ENCODE assay signal across 8 cellular contexts in the genomic region with DNA sequence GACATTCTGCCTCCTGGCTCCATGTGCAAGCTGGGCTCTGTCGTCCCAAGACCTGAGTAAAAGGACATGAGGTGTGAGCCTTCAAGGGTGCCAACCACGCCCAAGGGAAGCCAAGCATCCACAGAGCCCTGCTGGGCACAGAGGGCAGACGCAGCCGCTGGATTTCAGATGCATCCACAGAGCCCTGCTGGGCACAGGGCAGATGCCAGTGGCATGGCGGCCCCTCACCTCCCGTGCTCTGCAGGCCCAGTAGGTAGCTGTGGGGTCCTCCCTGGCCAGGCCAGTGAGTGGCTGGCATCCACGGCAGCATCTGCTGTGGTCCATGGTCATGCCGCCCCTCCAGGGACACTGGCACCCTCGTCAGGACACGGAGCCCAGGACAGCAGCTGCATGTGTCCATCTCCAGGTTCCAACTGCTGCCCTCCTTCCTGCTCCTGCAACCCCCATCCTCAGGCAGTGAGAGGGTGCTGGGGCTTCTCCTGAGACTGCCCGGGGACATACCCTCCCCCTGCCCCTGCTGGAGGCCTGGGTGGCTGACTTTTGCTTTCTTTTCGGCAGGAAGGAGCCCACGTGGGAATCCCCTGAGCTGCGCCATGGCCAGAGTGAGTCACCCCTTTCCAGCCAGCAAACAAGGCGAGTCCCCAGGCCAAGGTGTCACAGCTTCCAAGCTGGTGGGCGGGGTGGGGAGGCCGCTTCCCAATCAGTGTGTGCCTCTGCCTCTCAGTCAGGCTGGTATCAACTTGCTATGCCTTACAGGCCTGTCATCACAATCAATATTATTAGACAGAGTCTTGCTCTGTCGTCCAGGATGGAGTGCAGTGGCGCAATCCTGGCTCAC. TPM values are rescaled to one million over a fixed set of nuclear protein-coding genes. Genes with fewer than 3 reads are reported as not detected.
DNase-seq lines count a peak whose midpoint lies in the region; ATAC-seq and TF ChIP-seq lines count a peak whose summit lies in the region.

No MANE protein-coding gene starts in this region.

- no peak overlapping the region for H3K4me2 ChIP-seq in GM23338

- H3K27ac Mint-ChIP-seq in CD4-positive, CD25-positive, alpha-beta regulatory T cell = peak overlapping the region; percentile 84 to 97 (median 94)
- peak overlapping the region; percentile 89 for H3K27ac Mint-ChIP-seq in activated naive CD4-positive, alpha-beta T cell treated with anti-CD3 and anti-CD28 coated beads, Interleukin-2, amount 10 ng/mL, durations not matched to agents 7 days and 5 days
- H3K27ac Mint-ChIP-seq in GM23338 = no peak overlapping the region

- no peaks in the 10 kb centered on the region for H3K27me3 ChIP-seq in CD4-positive, CD25-positive, alpha-beta regulatory T cell (ENCODE audit: control insufficient read depth, insufficient read depth, low read length)
- H3K27me3 ChIP-seq in SJCRH30 (no peaks in the 10 kb centered on the region), GM23338 (ENCODE audit: insufficient read depth) (no peaks in the 10 kb centered on the region)

- CTCF ChIA-PET in activated naive CD4-positive, alpha-beta T cell treated with anti-CD3 and anti-CD28 coated beads, Interleukin-2, amount 10 ng/mL, durations not matched to agents 7 days and 5 days (lab: Charles Lee) = interaction anchor here (0.7 to 2.0 kb wide), 7 partner anchors 13 to 147 kb away, joined by 3 to 7 read pairs (median 4); a partner anchor contains a TSS

- H3K4me1 ChIP-seq in CD4-positive, CD25-positive, alpha-beta regulatory T cell (ENCODE audit: control insufficient read depth, insufficient read depth, low read length, poor library complexity, severe bottlenecking) = peaks cover 41% of the 10 kb centered on the region
- H3K4me1 ChIP-seq in SJCRH30 (peaks cover 8% of the 10 kb centered on the region; the same call in 1 of the 2 replicates), GM23338 (ENCODE audit: insufficient read depth) (peaks cover 2% of the 10 kb centered on the region; the same call in 1 of the 2 replicates)

- no peaks in the 10 kb centered on the region for H3K36me3 Mint-ChIP-seq in CD4-positive, CD25-positive, alpha-beta regulatory T cell
- H3K36me3 Mint-ChIP-seq in activated naive CD4-positive, alpha-beta T cell treated with anti-CD3 and anti-CD28 coated beads, Interleukin-2, amount 10 ng/mL, durations not matched to agents 7 days and 5 days = peaks cover 10% of the 10 kb centered on the region
- no peaks in the 10 kb centered on the region for H3K36me3 Mint-ChIP-seq in GM23338 (ENCODE audit: low read depth)

- H4K20me1 ChIP-seq in GM23338 (replicated peaks; ENCODE audit: insufficient read depth) = no peaks in the 10 kb centered on the region; the same call in 1 of the 2 replicates

- H3K9me3 Mint-ChIP-seq in CD4-positive, CD25-positive, alpha-beta regulatory T cell = peaks cover 0 to 2% (median 0%) of the 10 kb centered on the region in 7 donors
- H3K9me3 Mint-ChIP-seq in activated naive CD4-positive, alpha-beta T cell treated with anti-CD3 and anti-CD28 coated beads, Interleukin-2, amount 10 ng/mL, durations not matched to agents 7 days and 5 days = no peaks in the 10 kb centered on the region
- H3K9me3 Mint-ChIP-seq in GM23338 = peaks cover 8% of the 10 kb centered on the region; the same call in 1 of the 3 replicates

- ATAC-seq in CD4-positive, CD25-positive, alpha-beta regulatory T cell (ENCODE audit: low read depth in 2 of 2) = peak; percentile 52 to 54
- ATAC-seq in GM21786 (IDR thresholded peaks at IDR 0.05; ENCODE audit: unreplicated experiment) (peak; percentile 43), GM23338 (no peak)

- H3K79me2 ChIP-seq in GM23338 (replicated peaks; ENCODE audit: insufficient read depth) = peaks cover 6% of the 10 kb centered on the region

- H3K27me3 Mint-ChIP-seq in CD4-positive, CD25-positive, alpha-beta regulatory T cell = no peaks in the 10 kb centered on the region
- H3K27me3 Mint-ChIP-seq in activated naive CD4-positive, alpha-beta T cell treated with anti-CD3 and anti-CD28 coated beads, Interleukin-2, amount 10 ng/mL, durations not matched to agents 7 days and 5 days = peaks cover 4% of the 10 kb centered on the region
- H3K27me3 Mint-ChIP-seq in GM23338 (ENCODE audit: insufficient read depth, low read depth, poor library complexity) = peaks cover 14% of the 10 kb centered on the region

- peak overlapping the region; percentile 77 to 93 (median 86) for H3K4me3 Mint-ChIP-seq in CD4-positive, CD25-positive, alpha-beta regulatory T cell
- peak overlapping the region; percentile 62 for H3K4me3 Mint-ChIP-seq in activated naive CD4-positive, alpha-beta T cell treated with anti-CD3 and anti-CD28 coated beads, Interleukin-2, amount 10 ng/mL, durations not matched to agents 7 days and 5 days
- no peak overlapping the region for H3K4me3 Mint-ChIP-seq in GM23338

- peak overlapping the region; percentile 91 for H3K27ac ChIP-seq in CD4-positive, CD25-positive, alpha-beta regulatory T cell (ENCODE audit: insufficient read depth, low read length, poor library complexity, severe bottlenecking)
- H3K27ac ChIP-seq in SJCRH30 (no peak overlapping the region), GM23338 (ENCODE audit: low read depth) (no peak overlapping the region)

- no peak overlapping the region for H2AFZ ChIP-seq in GM23338

- H3K9me3 ChIP-seq in CD4-positive, CD25-positive, alpha-beta regulatory T cell (ENCODE audit: control insufficient read depth in 2 of 2, low read length in 2 of 2) = no peaks in the 10 kb centered on the region
- H3K9me3 ChIP-seq in SJCRH30 (replicated peaks) = no peaks in the 10 kb centered on the region

- peaks cover 3 to 34% (median 15%) of the 10 kb centered on the region in 4 donors for H3K4me1 Mint-ChIP-seq in CD4-positive, CD25-positive, alpha-beta regulatory T cell
- peaks cover 48% of the 10 kb centered on the region for H3K4me1 Mint-ChIP-seq in activated naive CD4-positive, alpha-beta T cell treated with anti-CD3 and anti-CD28 coated beads, Interleukin-2, amount 10 ng/mL, durations not matched to agents 7 days and 5 days
- H3K4me1 Mint-ChIP-seq in GM23338 = peaks cover 4% of the 10 kb centered on the region; the same call in 2 of the 3 replicates

- H3K9me2 ChIP-seq in GM23338 (ENCODE audit: insufficient read depth) = no peaks in the 10 kb centered on the region

- peak overlapping the region; percentile 64 for H3K4me3 ChIP-seq in CD4-positive, CD25-positive, alpha-beta regulatory T cell (ENCODE audit: low read depth, low read length)
- H3K4me3 ChIP-seq in SJCRH30 (peak overlapping the region; percentile 30), GM23338 (no peak overlapping the region)

- no peaks in the 10 kb centered on the region; the same call in 1 of the 2 replicates for H3F3A ChIP-seq in GM23338 (replicated peaks; ENCODE audit: low read depth)

- no peaks in the 10 kb centered on the region for H3K36me3 ChIP-seq in CD4-positive, CD25-positive, alpha-beta regulatory T cell (ENCODE audit: control insufficient read depth, insufficient read depth, low read length)
- no peaks in the 10 kb centered on the region for H3K36me3 ChIP-seq in SJCRH30
- H3K36me3 ChIP-seq in GM23338 (ENCODE audit: insufficient read depth) = no peaks in the 10 kb centered on the region

- TF ChIP-seq CTCF in GM23338 (conservative IDR thresholded peaks at IDR 0.05; ENCODE audit: low read depth in 2 of 2) = no peak

- DNase-seq in CD4-positive, CD25-positive, alpha-beta regulatory T cell = peak; percentile 69 to 88 (median 78)
- DNase-seq in SJCRH30 (peak; percentile 66 to 68), islet precursor cell (peak; percentile 91), GM23338 (ENCODE audit: low spot score) (no peak), amygdala (lab: John Stamatoyannopoulos, UW) (no peak)
- DNase-seq in activated naive CD4-positive, alpha-beta T cell treated with anti-CD3 and anti-CD28 coated beads, Interleukin-2, amount 10 ng/mL, durations not matched to agents 7 days and 5 days = peak; percentile 92
- DNase-seq in stimulated activated CD8-positive, alpha-beta memory T cell treated with anti-CD3 and anti-CD28 coated beads, Interleukin-12 subunit alpha, Interleukin-12 subunit beta, amount 100 ng/mL, for 1 hour (ENCODE audit: low read depth) = peak; percentile 90

TF ChIP-seq in GM23338, 12 proteins besides CTCF, POLR2A, EP300 and RAD21 (continues in another document):
- TF ChIP-seq JUNB (IDR thresholded peaks at IDR 0.05; ENCODE audit: unreplicated experiment) = no peak
- TF ChIP-seq EZH2phosphoT487 (IDR thresholded peaks at IDR 0.05; ENCODE audit: unreplicated experiment) = no peak
- TF ChIP-seq STAT1 (IDR thresholded peaks at IDR 0.05; ENCODE audit: unreplicated experiment) = no peak
- no peak for TF ChIP-seq CREB1 (CRISPR knock-in tag; IDR thresholded peaks at IDR 0.05; ENCODE audit: low read depth)

RNA-seq across cellular contexts. Expression of a gene that starts 4.0 kb away (rescaled TPM):
- total RNA-seq in CD4-positive, CD25-positive, alpha-beta regulatory T cell = 28.6 TPM
- polyA plus RNA-seq in CD4-positive, CD25-positive, alpha-beta regulatory T cell = 10 to 100 TPM; 11.0 to 23.0 (median 15.6) TPM
- 19.5 and 23.6 TPM in 2 replicates for total RNA-seq in SJCRH30 (2014; rRNA removed; shearing (Covaris generic))
- 31.5 and 39.9 TPM in 2 replicates for total RNA-seq in GM23338 (2014; rRNA removed; shearing (Covaris generic))
- 24.8 and 25.4 TPM in 2 replicates for polyA plus RNA-seq in GM23338 (2016; fragmentation: Nextera tagmentation; extraction: Ambion mirVana)

RNA-seq across cellular contexts. Expression of a gene that starts 16.2 kb away (rescaled TPM):
- total RNA-seq in CD4-positive, CD25-positive, alpha-beta regulatory T cell = 219 TPM
- 100 to 1,000 TPM; 297 to 398 (median 339) TPM for polyA plus RNA-seq in CD4-positive, CD25-positive, alpha-beta regulatory T cell
- total RNA-seq in SJCRH30 (2014; rRNA removed; shearing (Covaris generic)) = 410 and 447 TPM in 2 replicates
- 273 and 326 TPM in 2 replicates for total RNA-seq in GM23338 (2014; rRNA removed; shearing (Covaris generic))
- 793 and 860 TPM in 2 replicates for polyA plus RNA-seq in GM23338 (2016; fragmentation: Nextera tagmentation; extraction: Ambion mirVana)

RNA-seq across cellular contexts. Expression of a gene that starts 30.2 kb away (rescaled TPM):
- 2.7 TPM for total RNA-seq in CD4-positive, CD25-positive, alpha-beta regulatory T cell
- under 1 TPM in 1 of 4 donors, not detected in 3; 0.30 TPM for polyA plus RNA-seq in CD4-positive, CD25-positive, alpha-beta regulatory T cell
- total RNA-seq in SJCRH30 (2014; rRNA removed; shearing (Covaris generic)) = 1.9 and 4.4 TPM in 2 replicates
- 4.1 and 6.8 TPM in 2 replicates for total RNA-seq in GM23338 (2014; rRNA removed; shearing (Covaris generic))
- 1.7 and 2.7 TPM in 2 replicates for polyA plus RNA-seq in GM23338 (2016; fragmentation: Nextera tagmentation; extraction: Ambion mirVana)

RNA-seq across cellular contexts. Expression of a gene that starts 33.1 kb away (rescaled TPM):
- total RNA-seq in CD4-positive, CD25-positive, alpha-beta regulatory T cell = 33.7 TPM
- polyA plus RNA-seq in CD4-positive, CD25-positive, alpha-beta regulatory T cell = 10 to 100 TPM; 65.4 to 95.8 (median 80.3) TPM
- total RNA-seq in SJCRH30 (2014; rRNA removed; shearing (Covaris generic)) = 79.9 and 109 TPM in 2 replicates
- total RNA-seq in GM23338 (2014; rRNA removed; shearing (Covaris generic)) = 67.1 and 86.2 TPM in 2 replicates
- polyA plus RNA-seq in GM23338 (2016; fragmentation: Nextera tagmentation; extraction: Ambion mirVana) = 437 and 509 TPM in 2 replicates

RNA-seq across cellular contexts. Expression of a gene that starts 40.0 kb away (rescaled TPM):
- 4.3 TPM for total RNA-seq in CD4-positive, CD25-positive, alpha-beta regulatory T cell
- polyA plus RNA-seq in CD4-positive, CD25-positive, alpha-beta regulatory T cell = under 1 TPM in 2 of 4 donors, not detected in 2; 0.10 to 0.11 TPM
- 0.35 and 0.77 TPM in 2 replicates for total RNA-seq in SJCRH30 (2014; rRNA removed; shearing (Covaris generic))
- total RNA-seq in GM23338 (2014; rRNA removed; shearing (Covaris generic)) = 0.12 and 0.49 TPM in 2 replicates
- 0.28 and 0.36 TPM in 2 replicates for polyA plus RNA-seq in GM23338 (2016; fragmentation: Nextera tagmentation; extraction: Ambion mirVana)

Comparison
In these comparisons a context has a peak if more than half of its experiments do, and no peak if none do; other contexts are left out.
1. DNase-seq: peak in CD4-positive, CD25-positive, alpha-beta regulatory T cell (3 of 3), SJCRH30 (2 of 2), activated naive CD4-positive, alpha-beta T cell treated with anti-CD3 and anti-CD28 coated beads, Interleukin-2, amount 10 ng/mL, durations not matched to agents 7 days and 5 days (single experiment), islet precursor cell (single experiment) and stimulated activated CD8-positive, alpha-beta memory T cell treated with anti-CD3 and anti-CD28 coated beads, Interleukin-12 subunit alpha, Interleukin-12 subunit beta, amount 100 ng/mL, for 1 hour (single experiment); none in GM23338 (single experiment) and amygdala (0 of 56).